In genomic region chr2:139034064-139034463, GRCh38 we compare ENCODE assay signal across 27 cellular contexts.
"Had no signal": no experiment of that assay in that cellular context is flagged by ENCODE, and none has a peak within 500 bp of the region (broad histone marks: within the 10 kb centered on the region; RNA-seq: fewer than 3 reads in every experiment).

No MANE protein-coding gene starts in this region.

- H3K9me3 ChIP-seq: colonic mucosa, gastrocnemius medialis, gastroesophageal sphincter had no signal

- H3K36me3 ChIP-seq: colonic mucosa, esophagus muscularis mucosa, esophagus squamous epithelium, gastrocnemius medialis, gastroesophageal sphincter, heart left ventricle, heart right ventricle had no signal

- H3K27ac Mint-ChIP-seq: dendritic cell treated with granulocyte-macrophage colony-stimulating factor and Interleukin-4, amounts not matched to agents 40 ng/mL and 50 ng/mL, for 4 days; effector memory CD8-positive, alpha-beta T cell had no signal

- H3K4me3 Mint-ChIP-seq: dendritic cell treated with granulocyte-macrophage colony-stimulating factor and Interleukin-4, amounts not matched to agents 40 ng/mL and 50 ng/mL, for 4 days; effector memory CD8-positive, alpha-beta T cell; endodermal cell had no signal

- ATAC-seq: effector memory CD8-positive, alpha-beta T cell; esophagus mucosa; foreskin keratinocyte; gastrocnemius medialis; gastroesophageal sphincter; heart left ventricle; heart right ventricle had no signal

- DNase-seq: colonic mucosa; cortex of kidney; dermis blood vessel endothelial cell; dorsolateral prefrontal cortex; effector CD4-positive, alpha-beta T cell; effector CD8-positive, alpha-beta T cell; effector memory CD4-positive, alpha-beta T cell; effector memory CD8-positive, alpha-beta T cell; endodermal cell; erythroblast; esophagus squamous epithelium; gastrocnemius medialis; glutamatergic neuron; head of caudate nucleus; heart left ventricle had no signal

- H3K27me3 Mint-ChIP-seq: dendritic cell treated with granulocyte-macrophage colony-stimulating factor and Interleukin-4, amounts not matched to agents 40 ng/mL and 50 ng/mL, for 4 days; effector memory CD8-positive, alpha-beta T cell had no signal

- H3K4me3 ChIP-seq: colonic mucosa, coronary artery, dorsolateral prefrontal cortex, esophagus muscularis mucosa, esophagus squamous epithelium, gastrocnemius medialis, gastroesophageal sphincter, heart left ventricle, heart right ventricle had no signal

- FAIRE-seq: colon, endometrium, endothelial cell of umbilical vein, frontal cortex had no signal

- H3K27me3 ChIP-seq: colonic mucosa, dorsolateral prefrontal cortex, esophagus muscularis mucosa, esophagus squamous epithelium, foreskin keratinocyte, gastrocnemius medialis, gastroesophageal sphincter, heart left ventricle, heart right ventricle had no signal

- H3K9me3 Mint-ChIP-seq: dendritic cell treated with granulocyte-macrophage colony-stimulating factor and Interleukin-4, amounts not matched to agents 40 ng/mL and 50 ng/mL, for 4 days; endodermal cell had no signal

- H3K27ac ChIP-seq: colonic mucosa, coronary artery, dorsolateral prefrontal cortex, epithelial cell of prostate, esophagus muscularis mucosa, esophagus squamous epithelium, foreskin keratinocyte, gastrocnemius medialis, gastroesophageal sphincter, heart left ventricle, heart right ventricle had no signal

- H3K4me1 ChIP-seq: colonic mucosa, esophagus muscularis mucosa, esophagus squamous epithelium, gastrocnemius medialis, gastroesophageal sphincter, heart left ventricle, heart right ventricle had no signal
